In the genomic region with DNA sequence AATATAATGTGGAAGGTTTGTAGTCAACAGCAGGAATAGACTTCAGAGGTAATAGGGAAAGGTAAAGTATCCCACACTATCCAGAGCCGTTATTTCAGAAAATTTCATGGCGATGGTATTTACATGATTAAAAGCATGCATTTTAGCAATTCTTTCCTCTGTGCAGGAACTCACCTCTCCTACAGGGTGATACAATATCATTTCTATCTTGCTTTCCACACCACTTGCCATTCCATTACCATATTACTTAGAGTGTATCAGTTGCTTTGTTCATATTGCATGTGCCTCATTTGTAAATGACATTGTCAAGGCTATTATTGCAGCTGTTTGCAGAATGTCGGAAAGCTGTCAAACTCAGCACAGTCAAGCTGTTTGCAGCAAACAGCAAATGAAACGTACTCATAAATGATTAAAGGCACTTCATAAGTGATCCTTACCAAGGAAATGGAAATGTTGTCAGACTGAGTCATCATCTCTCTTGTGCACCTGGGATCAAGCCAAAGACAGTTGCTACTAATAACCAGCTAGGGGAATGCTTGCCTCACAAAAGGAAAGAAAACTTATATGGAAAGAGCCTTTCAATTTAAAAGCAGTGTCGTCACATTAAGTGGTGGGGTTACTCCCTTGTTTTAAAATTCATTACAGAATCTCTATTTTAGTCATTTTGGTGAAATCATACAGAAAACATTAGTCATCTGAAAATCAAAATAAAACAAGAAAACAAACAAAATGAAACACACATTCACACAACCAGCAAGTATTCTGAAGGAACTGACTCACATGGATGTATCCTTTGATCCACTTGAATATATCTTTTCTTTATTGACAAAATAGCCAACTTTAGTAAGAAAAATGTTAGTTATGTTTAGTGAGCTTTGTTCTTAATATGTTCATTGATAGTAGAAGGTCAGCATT, we compare ENCODE assay signal across 10 cellular contexts.
DNase-seq lines count a peak whose midpoint lies in the region; ATAC-seq and TF ChIP-seq lines count a peak whose summit lies in the region.
"Had no signal": no experiment of that assay in that cellular context is flagged by ENCODE, and none has a peak within 500 bp of the region (broad histone marks: within the 10 kb centered on the region; RNA-seq: fewer than 3 reads in every experiment).

No MANE protein-coding gene starts in this region.

- no peak overlapping the region for H3K4me3 ChIP-seq in cardiac fibroblast (replicated peaks in 1 of 2; ENCODE audit: low read depth in 2 of 2, low read length in 2 of 2)

- no peak for ATAC-seq in GM19463 (IDR thresholded peaks at IDR 0.05; ENCODE audit: unreplicated experiment)
- no peak for ATAC-seq in GM18867 (IDR thresholded peaks at IDR 0.05; ENCODE audit: unreplicated experiment)
- ATAC-seq in HG03342 (IDR thresholded peaks at IDR 0.05; ENCODE audit: unreplicated experiment): no peak

- DNase-seq in NCI-H2171 treated with DMSO at 0.1 percent for 48 hours (lab: John Stamatoyannopoulos, UW) (peak; percentile 4), NCI-H2171 (lab: John Stamatoyannopoulos, UW) (no peak), NCI-H510A treated with DMSO at 0.1 percent for 48 hours (lab: John Stamatoyannopoulos, UW) (peak; percentile 92), cardiac fibroblast (ENCODE audit: low read depth in 2 of 2) (peak; percentile 90 to 91), stromal cell of bone marrow (ENCODE audit: low read depth) (peak; percentile 0)
- DNase-seq: erythroblast; stimulated activated naive CD4-positive, alpha-beta T cell treated with Interleukin-2 at 50 U/mL for 16 hours had no signal

- peak; percentile 22 for TF ChIP-seq CTCF in cardiac fibroblast (IDR thresholded peaks at IDR 0.05; ENCODE audit: low read depth, low read length)
